In genomic region chr1:44664730-44665370, GRCh38 we compare ENCODE assay signal across 11 cellular contexts. TPM values are rescaled to one million over a fixed set of nuclear protein-coding genes. Genes with fewer than 3 reads are reported as not detected.
DNase-seq lines count a peak whose midpoint lies in the region; ATAC-seq and TF ChIP-seq lines count a peak whose summit lies in the region.
"Had no signal": no experiment of that assay in that cellular context is flagged by ENCODE, and none has a peak within 500 bp of the region (broad histone marks: within the 10 kb centered on the region; RNA-seq: fewer than 3 reads in every experiment).

No MANE protein-coding gene starts in this region.

- H3K27me3 Mint-ChIP-seq in T-cell, result no peaks in the 10 kb centered on the region
- no peaks in the 10 kb centered on the region for H3K27me3 Mint-ChIP-seq in activated naive CD8-positive, alpha-beta T cell treated with anti-CD3 and anti-CD28 coated beads, Interleukin-2, amount 10 ng/mL, durations not matched to agents 7 days and 5 days

- peaks cover 15 to 17% (median 15%) of the 10 kb centered on the region in 3 donors for H3K4me1 Mint-ChIP-seq in T-cell
- H3K4me1 Mint-ChIP-seq in activated naive CD8-positive, alpha-beta T cell treated with anti-CD3 and anti-CD28 coated beads, Interleukin-2, amount 10 ng/mL, durations not matched to agents 7 days and 5 days, result peaks cover 7% of the 10 kb centered on the region

- no peaks in the 10 kb centered on the region for H3K36me3 Mint-ChIP-seq in T-cell
- H3K36me3 Mint-ChIP-seq in activated naive CD8-positive, alpha-beta T cell treated with anti-CD3 and anti-CD28 coated beads, Interleukin-2, amount 10 ng/mL, durations not matched to agents 7 days and 5 days, result peaks cover 3% of the 10 kb centered on the region

- no peaks in the 10 kb centered on the region for H3K9me3 Mint-ChIP-seq in T-cell
- H3K9me3 Mint-ChIP-seq in activated naive CD8-positive, alpha-beta T cell treated with anti-CD3 and anti-CD28 coated beads, Interleukin-2, amount 10 ng/mL, durations not matched to agents 7 days and 5 days, result no peaks in the 10 kb centered on the region
- H3K9me3 Mint-ChIP-seq: dendritic cell treated with granulocyte-macrophage colony-stimulating factor and Interleukin-4, amounts not matched to agents 40 ng/mL and 50 ng/mL, for 4 days had no signal

- CTCF ChIA-PET in T-cell (lab: Charles Lee), result interaction anchor here in 1 of 2 donors (0.6 to 1.6 kb wide), 2 partner anchors 12 to 13 kb away, joined by 3 to 5 read pairs; no protein-coding TSS in a partner anchor

- TF ChIP-seq POLR2A in GM18505 (IDR thresholded peaks at IDR 0.05; ENCODE audit: borderline replicate concordance, extremely low read depth, insufficient read depth, insufficient read length), result no peak

- ATAC-seq in T-cell (replicated peaks in 1 of 4), result peak in 3 of 4 experiments; percentile 69 to 83 (median 81)
- ATAC-seq in activated naive CD8-positive, alpha-beta T cell treated with anti-CD3 and anti-CD28 coated beads, Interleukin-2, amount 10 ng/mL, durations not matched to agents 7 days and 5 days (ENCODE audit: low read depth), result peak; percentile 84
- no peak for ATAC-seq in HG03354 (IDR thresholded peaks at IDR 0.05; ENCODE audit: poor library complexity, severe bottlenecking, unreplicated experiment)
- ATAC-seq in GM18505 (IDR thresholded peaks at IDR 0.05; ENCODE audit: unreplicated experiment), result no peak
- ATAC-seq: Panc1 had no signal

- peak in 3 of 34 experiments; percentile 9 to 15 (median 12) for DNase-seq in T-cell
- DNase-seq in activated naive CD8-positive, alpha-beta T cell treated with anti-CD3 and anti-CD28 coated beads, Interleukin-2, amount 10 ng/mL, durations not matched to agents 7 days and 5 days, result no peak
- DNase-seq in stimulated activated CD4-positive, alpha-beta T cell treated with anti-CD3 and anti-CD28 coated beads, Interleukin-4, amount 100 ng/mL, for 48 hours (ENCODE audit: low read depth in 2 of 2), result peak; percentile 16 to 22
- no peak for DNase-seq in NAMALWA (ENCODE audit: low spot score)
- DNase-seq in NCI-H748 treated with DMSO at 0.1 percent for 48 hours (lab: John Stamatoyannopoulos, UW), result no peak
- DNase-seq: COR-L47 had no signal

- POLR2A ChIA-PET in T-cell (lab: Charles Lee), result no interaction called here
- POLR2A ChIA-PET in activated naive CD8-positive, alpha-beta T cell treated with anti-CD3 and anti-CD28 coated beads, Interleukin-2, amount 10 ng/mL, durations not matched to agents 7 days and 5 days (lab: Charles Lee), result interaction anchor here (1.3 to 1.4 kb wide), 2 partner anchors 33 to 56 kb away, joined by 5 to 11 read pairs; no protein-coding TSS in a partner anchor

- H3K27ac Mint-ChIP-seq in T-cell, result peak overlapping the region; percentile 66 to 70
- peak overlapping the region; percentile 66 for H3K27ac Mint-ChIP-seq in activated naive CD8-positive, alpha-beta T cell treated with anti-CD3 and anti-CD28 coated beads, Interleukin-2, amount 10 ng/mL, durations not matched to agents 7 days and 5 days
- H3K27ac Mint-ChIP-seq: dendritic cell treated with granulocyte-macrophage colony-stimulating factor and Interleukin-4, amounts not matched to agents 40 ng/mL and 50 ng/mL, for 4 days had no signal

- TF ChIP-seq CTCF in GM12873 (IDR thresholded peaks at IDR 0.05; ENCODE audit: insufficient read depth, low read depth, low read length, missing control alignments), result peak; percentile 11

- H3K4me3 Mint-ChIP-seq in T-cell, result peak overlapping the region in 2 of 3 donors; percentile 25 to 53
- peak overlapping the region; percentile 32 for H3K4me3 Mint-ChIP-seq in activated naive CD8-positive, alpha-beta T cell treated with anti-CD3 and anti-CD28 coated beads, Interleukin-2, amount 10 ng/mL, durations not matched to agents 7 days and 5 days
- H3K4me3 Mint-ChIP-seq: dendritic cell treated with granulocyte-macrophage colony-stimulating factor and Interleukin-4, amounts not matched to agents 40 ng/mL and 50 ng/mL, for 4 days had no signal

RNA-seq across cellular contexts. Expression of gene TMEM53, which starts 9.4 kb away (rescaled TPM):
- 1 to 10 TPM; 1.1 to 2.8 (median 2.2) TPM for total RNA-seq in T-cell
- total RNA-seq in activated naive CD8-positive, alpha-beta T cell treated with anti-CD3 and anti-CD28 coated beads, Interleukin-2, amount 10 ng/mL, durations not matched to agents 7 days and 5 days, result 1 to 10 TPM; 4.2 to 4.7 TPM

RNA-seq across cellular contexts. Expression of gene ARMH1, which starts 9.7 kb away (rescaled TPM):
- total RNA-seq in T-cell, result 100 to 1,000 TPM in 1 of 5 donors, 10 to 100 TPM in 4; 49.5 to 102 (median 89.7) TPM
- 100 to 1,000 TPM in 1 of 2 experiments, 10 to 100 TPM in 1; 95.7 to 105 TPM for total RNA-seq in activated naive CD8-positive, alpha-beta T cell treated with anti-CD3 and anti-CD28 coated beads, Interleukin-2, amount 10 ng/mL, durations not matched to agents 7 days and 5 days

Comparison
In these comparisons a context has a peak if more than half of its experiments do, and no peak if none do; other contexts are left out.
1. ATAC-seq: peak in T-cell (3 of 4) and activated naive CD8-positive, alpha-beta T cell treated with anti-CD3 and anti-CD28 coated beads, Interleukin-2, amount 10 ng/mL, durations not matched to agents 7 days and 5 days (single experiment); none in HG03354 (single experiment) and GM18505 (single experiment).
2. DNase-seq: peak in stimulated activated CD4-positive, alpha-beta T cell treated with anti-CD3 and anti-CD28 coated beads, Interleukin-4, amount 100 ng/mL, for 48 hours (2 of 2); none in activated naive CD8-positive, alpha-beta T cell treated with anti-CD3 and anti-CD28 coated beads, Interleukin-2, amount 10 ng/mL, durations not matched to agents 7 days and 5 days (single experiment), NAMALWA (single experiment) and NCI-H748 treated with DMSO at 0.1 percent for 48 hours (single experiment).